Comparison of ENCODE assay signal across 8 cellular contexts in the genomic region with DNA sequence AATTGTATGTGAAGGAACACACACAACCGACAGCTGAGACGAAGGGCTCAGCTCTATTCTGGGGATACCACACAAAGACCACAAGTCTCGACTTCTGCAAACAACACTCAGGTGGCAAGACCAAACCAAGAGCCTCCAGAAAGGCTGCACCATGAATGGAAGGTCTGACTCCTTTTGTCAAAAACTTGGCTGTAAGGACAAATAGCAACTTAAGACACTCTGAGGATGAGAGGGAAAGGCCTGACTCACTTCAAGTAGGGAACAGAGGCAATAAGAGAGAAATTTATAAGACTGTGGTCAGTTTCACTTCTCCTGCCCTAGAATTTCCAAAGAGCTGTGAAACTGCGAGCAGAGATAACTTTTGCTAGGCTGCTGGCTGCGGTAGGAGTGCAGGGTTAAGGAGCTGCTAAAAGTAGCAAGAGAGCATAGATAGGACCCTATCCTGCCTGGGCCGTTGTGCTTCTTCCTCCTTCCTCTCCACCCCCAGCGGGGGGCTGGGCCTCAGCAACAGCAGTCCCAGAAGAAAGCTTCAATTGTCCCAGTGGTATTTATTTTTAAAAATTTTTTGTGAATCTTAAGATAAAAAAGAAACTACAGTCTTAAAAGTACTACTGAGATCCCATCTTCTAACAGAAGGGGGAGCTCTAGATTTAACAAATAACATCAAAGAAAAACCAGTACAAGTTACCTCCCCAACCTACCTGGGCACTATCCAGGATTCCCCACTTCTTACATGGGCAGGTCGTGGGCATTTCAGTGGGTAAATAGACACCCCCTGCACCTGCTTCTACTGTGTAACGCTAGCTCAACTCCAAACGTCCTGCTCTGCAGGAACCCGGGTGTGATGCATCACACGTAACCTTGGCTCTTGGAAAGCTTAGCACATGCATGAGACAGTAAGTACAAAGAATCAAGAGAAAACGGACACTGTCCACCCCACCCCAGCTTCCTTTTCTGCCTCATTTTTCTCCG.
DNase-seq lines count a peak whose midpoint lies in the region; ATAC-seq, FAIRE-seq and TF ChIP-seq lines count a peak whose summit lies in the region.

No MANE protein-coding gene starts in this region.

- peak; percentile 59; the same call in 1 of the 2 replicates for TF ChIP-seq RAD21 in HepG2 (CRISPR knock-in tag; IDR thresholded peaks at IDR 0.05)

- H3K79me2 ChIP-seq in HepG2 (ENCODE audit: insufficient read depth, low read length): no peaks in the 10 kb centered on the region

- no TSS peak for BruUV-seq in HepG2 (replicated peaks; lab: Mats Ljungman, UMichigan)

- TF ChIP-seq CTCF in HepG2 (CRISPR knock-in tag; IDR thresholded peaks at IDR 0.05): peak; percentile 58
- TF ChIP-seq CTCF in suprapubic skin (IDR thresholded peaks at IDR 0.05): peak; percentile 42 to 68

- no peak overlapping the region for H3K4me2 ChIP-seq in HepG2 (ENCODE audit: low read depth, low read length)

- FAIRE-seq in HepG2 (lab: Jason Lieb, UNC): peak; percentile 4

- H3K4me1 ChIP-seq in HepG2 (ENCODE audit: insufficient read depth, low read length) (peaks cover 16% of the 10 kb centered on the region), suprapubic skin (peaks cover 31% of the 10 kb centered on the region)

- in situ Hi-C loops in KBM-7 (cut with MboI; ENCODE audit: low pct_unique_long_range_greater_than_20kb, low sequenced_read_pairs): no loop called here
- in situ Hi-C loops in HepG2 (cut with HindIII; ENCODE audit: extremely low pct_ligation_motif_present, low pct_unique_long_range_greater_than_20kb): loop anchor here (5.0 kb wide), 2 partner anchors 51 to 216 kb away; no protein-coding TSS in a partner anchor

- H2AFZ ChIP-seq in HepG2 (ENCODE audit: low read length): no peak overlapping the region

- no peak for TF ChIP-seq POLR2A in HepG2 (IDR thresholded peaks at IDR 0.05; ENCODE audit: insufficient read depth in 1 of 2, low read depth in 2 of 2, low read length in 2 of 2)
- TF ChIP-seq POLR2A in suprapubic skin (IDR thresholded peaks at IDR 0.05): no peak

- H3K9ac ChIP-seq in HepG2 (ENCODE audit: insufficient read depth, low read depth, low read length): no peak overlapping the region

- no peaks in the 10 kb centered on the region for H4K20me1 ChIP-seq in HepG2 (ENCODE audit: insufficient read depth, low read length)

- no peak for DNase-seq in activated CD4-positive, CD25-positive, alpha-beta regulatory T cell treated with anti-CD3 and anti-CD28 coated beads, Interleukin-2, amount 50 U/mL, for 72 hours
- DNase-seq in KBM-7 (peak; percentile 86), SHP77 treated with DMSO at 0.1 percent for 48 hours (lab: John Stamatoyannopoulos, UW) (peak; percentile 0), cerebellum (ENCODE audit: low spot score) (peak; percentile 65), HepG2 (ENCODE audit: low spot score) (peak; percentile 41), suprapubic skin (ENCODE audit: low spot score in 2 of 2) (no peak)

- POLR2A ChIA-PET in HepG2 (lab: Yijun Ruan, JAX): interaction anchor here (0.8 to 3.7 kb wide), 5 partner anchors 56 to 215 kb away, joined by 3 to 21 read pairs (median 6); partner anchors contain the start of gene MRTFA

- H3K36me3 ChIP-seq in HepG2 (replicated peaks in 1 of 2; ENCODE audit: control insufficient read depth in 1 of 2, insufficient read depth in 2 of 2, low read length in 2 of 2) (peaks cover 14 to 22% of the 10 kb centered on the region in 2 experiments; a peak in 4 of 5 replicates), suprapubic skin (peaks cover 8% of the 10 kb centered on the region)

- intact Hi-C loops in HepG2 (cut with micrococcal nuclease; ENCODE audit: unreplicated experiment): loop anchor here (1.0 to 5.0 kb wide), 2 partner anchors 96 to 210 kb away; no protein-coding TSS in a partner anchor

- 56% methylated on average over 14 of the region's 14 CpGs for WGBS in HepG2 (ENCODE audit: low lambda C conversion rate)
- WGBS in suprapubic skin: 31% methylated on average over 14 of the region's 14 CpGs

- H3K27ac ChIP-seq in HepG2 (ENCODE audit: extremely low read length, insufficient read depth, low read length) (no peak overlapping the region), suprapubic skin (peak overlapping the region; percentile 6)

- ATAC-seq in activated CD4-positive, CD25-positive, alpha-beta regulatory T cell treated with anti-CD3 and anti-CD28 coated beads, Interleukin-2, amount 50 U/mL, for 24 hours: peak; percentile 60 to 61
- ATAC-seq in GM21529 (IDR thresholded peaks at IDR 0.05; ENCODE audit: unreplicated experiment) (peak; percentile 73), HepG2 (peak; percentile 61)

- no peak overlapping the region for H3K4me3 ChIP-seq in HepG2 (replicated peaks in 1 of 3; ENCODE audit: insufficient read depth in 1 of 3, low read depth in 2 of 3, low read length in 3 of 3)
- no peak overlapping the region for H3K4me3 ChIP-seq in suprapubic skin

- H3K27me3 ChIP-seq in HepG2 (ENCODE audit: control insufficient read depth in 1 of 2, insufficient read depth in 2 of 2, low read length in 2 of 2) (no peaks in the 10 kb centered on the region), suprapubic skin (no peaks in the 10 kb centered on the region)

- CTCF ChIA-PET in HepG2 (lab: Yijun Ruan, JAX; ENCODE audit: low intra/inter-chr PET ratio, low total read pairs): interaction anchor here (0.6 to 2.7 kb wide), 7 partner anchors 51 to 462 kb away, joined by 3 to 32 read pairs (median 5); no protein-coding TSS in a partner anchor

- TF ChIP-seq EP300 in HepG2 (IDR thresholded peaks at IDR 0.05; ENCODE audit: low read depth in 2 of 2, low read length in 2 of 2) (no peak), HepG2 (CRISPR knock-in tag; IDR thresholded peaks at IDR 0.05; ENCODE audit: borderline replicate concordance) (no peak), suprapubic skin (IDR thresholded peaks at IDR 0.05) (no peak)

- H3K9me3 ChIP-seq in HepG2 (ENCODE audit: low read length) (no peaks in the 10 kb centered on the region), suprapubic skin (no peaks in the 10 kb centered on the region)

TF ChIP-seq in HepG2, 621 proteins besides CTCF, POLR2A, EP300 and RAD21:
- no peak for TF ChIP-seq SNAPC4 (CRISPR knock-in tag; IDR thresholded peaks at IDR 0.05)
- TF ChIP-seq ZNF354B (CRISPR knock-in tag; IDR thresholded peaks at IDR 0.05): no peak
- TF ChIP-seq TCF7 (IDR thresholded peaks at IDR 0.05; ENCODE audit: low read depth): 0 out of 2 replicates have a peak, but pooled peaks have one; percentile 17
- TF ChIP-seq, protein P1, sequence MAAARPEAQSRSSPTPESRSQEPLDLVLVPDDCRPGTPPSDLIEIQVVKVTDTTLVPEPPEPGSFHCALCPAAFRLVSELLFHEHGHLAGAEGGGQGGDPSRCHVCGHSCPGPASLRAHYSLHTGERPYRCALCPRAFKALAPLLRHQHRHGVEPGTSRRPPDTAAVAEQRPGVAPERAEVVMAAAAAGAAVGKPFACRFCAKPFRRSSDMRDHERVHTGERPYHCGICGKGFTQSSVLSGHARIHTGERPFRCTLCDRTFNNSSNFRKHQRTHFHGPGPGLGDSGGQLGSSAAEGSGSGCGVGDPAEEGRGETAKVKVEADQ (CRISPR knock-in tag; IDR thresholded peaks at IDR 0.05; ENCODE audit: borderline replicate concordance): 0 out of 2 replicates have a peak, but pooled peaks have one; percentile 19
- no peak for TF ChIP-seq MLLT10 (CRISPR knock-in tag; IDR thresholded peaks at IDR 0.05)
- peak; percentile 73 for TF ChIP-seq STAG1 (CRISPR knock-in tag; IDR thresholded peaks at IDR 0.05)
- TF ChIP-seq SMC3 (IDR thresholded peaks at IDR 0.05; ENCODE audit: low read length): peak; percentile 72
- no peak for TF ChIP-seq NFE2L1 (CRISPR knock-in tag; IDR thresholded peaks at IDR 0.05; ENCODE audit: borderline replicate concordance)

Comparison
In these comparisons a context has a peak if more than half of its experiments do, and no peak if none do; other contexts are left out.
1. DNase-seq: peak in KBM-7 (single experiment), SHP77 treated with DMSO at 0.1 percent for 48 hours (single experiment), cerebellum (single experiment) and HepG2 (single experiment); none in activated CD4-positive, CD25-positive, alpha-beta regulatory T cell treated with anti-CD3 and anti-CD28 coated beads, Interleukin-2, amount 50 U/mL, for 72 hours (single experiment) and suprapubic skin (0 of 2).
2. Peak in every context shown above with its lines, with median percentiles within 50 percentile points of each other: ATAC-seq.